In the genomic region with DNA sequence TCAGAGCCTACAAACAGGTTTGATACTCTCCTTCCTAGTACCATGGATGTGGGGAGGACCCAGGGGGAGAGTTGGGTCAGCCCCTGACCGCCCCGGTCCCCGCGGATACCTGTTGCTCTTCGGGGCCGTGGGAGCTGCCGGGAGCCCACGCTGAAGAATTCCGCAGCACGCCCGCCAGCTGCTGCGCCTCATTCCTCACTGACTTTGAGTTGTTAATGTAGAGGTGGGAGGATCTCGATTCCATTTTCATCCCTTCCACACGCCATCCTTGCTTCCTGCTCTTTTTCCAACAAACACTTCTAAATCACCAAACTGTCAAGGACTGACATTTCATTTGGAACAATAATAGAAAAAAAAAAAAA, we compare ENCODE assay signal across 26 cellular contexts.
A peak's percentile ranks its signal among the peaks of the same experiment; 100 is the strongest.
DNase-seq lines count a peak whose midpoint lies in the region; ATAC-seq and TF ChIP-seq lines count a peak whose summit lies in the region.
"Had no signal": no experiment of that assay in that cellular context is flagged by ENCODE, and none has a peak within 500 bp of the region (broad histone marks: within the 10 kb centered on the region; RNA-seq: fewer than 3 reads in every experiment).

No MANE protein-coding gene starts in this region.

- no peak overlapping the region for H4K8ac ChIP-seq in neuronal stem cell (ENCODE audit: low read depth, low read length)

- no peaks in the 10 kb centered on the region for H3K9me3 ChIP-seq in iPS-20b (ENCODE audit: insufficient read depth, low read depth, low read length)
- H3K9me3 ChIP-seq in neuronal stem cell (replicated peaks in 1 of 2; ENCODE audit: control insufficient read depth in 2 of 2, insufficient read depth in 1 of 2, low read depth in 1 of 2, low read length in 2 of 2): peaks cover 0 to 5% of the 10 kb centered on the region in 2 donors
- H3K9me3 ChIP-seq in uterus: no peaks in the 10 kb centered on the region
- H3K9me3 ChIP-seq in stomach: no peaks in the 10 kb centered on the region
- H3K9me3 ChIP-seq: left ventricle myocardium inferior, Peyer's patch had no signal

- peak overlapping the region; percentile 91 for H3K18ac ChIP-seq in neuronal stem cell (ENCODE audit: low read length)

- H3K4me2 ChIP-seq in neuronal stem cell (ENCODE audit: insufficient read depth, low read length, poor library complexity, severe bottlenecking): no peak overlapping the region

- peak overlapping the region; percentile 39 for H2BK5ac ChIP-seq in neuronal stem cell (ENCODE audit: low read length)

- peak overlapping the region; percentile 95 for H2BK12ac ChIP-seq in neuronal stem cell (ENCODE audit: low read length)

- peak overlapping the region; percentile 34 for H3K23ac ChIP-seq in neuronal stem cell (ENCODE audit: low read depth, low read length, poor library complexity)

- H3K27ac ChIP-seq in iPS-20b (ENCODE audit: low read length) (peak overlapping the region; percentile 77), neuronal stem cell (replicated peaks; ENCODE audit: low read length) (peak overlapping the region; percentile 69), uterus (peak overlapping the region; percentile 54 to 57), stomach (no peak overlapping the region)
- H3K27ac ChIP-seq: left ventricle myocardium inferior, Peyer's patch, WERI-Rb-1 had no signal

- no peaks in the 10 kb centered on the region for H3K79me1 ChIP-seq in neuronal stem cell (ENCODE audit: low read depth, low read length)

- H3K27me3 ChIP-seq in iPS-20b (ENCODE audit: insufficient read depth, low read length) (no peaks in the 10 kb centered on the region), neuronal stem cell (ENCODE audit: control insufficient read depth in 3 of 3, insufficient read depth in 3 of 3, low read depth in 1 of 3, low read length in 3 of 3) (no peaks in the 10 kb centered on the region), uterus (no peaks in the 10 kb centered on the region), stomach (no peaks in the 10 kb centered on the region)
- H3K27me3 ChIP-seq: Peyer's patch had no signal

- no peak overlapping the region for H3K4ac ChIP-seq in neuronal stem cell (ENCODE audit: low read length)

- H2BK15ac ChIP-seq in neuronal stem cell (ENCODE audit: low read length): peak overlapping the region; percentile 82

- H3K14ac ChIP-seq in neuronal stem cell (ENCODE audit: low read length): peak overlapping the region; percentile 90

- no peak overlapping the region for H4K91ac ChIP-seq in neuronal stem cell (ENCODE audit: low read depth, low read length, poor library complexity)

- ATAC-seq in left ventricle myocardium superior: no peak
- no peak for ATAC-seq in HG03025 (IDR thresholded peaks at IDR 0.05; ENCODE audit: low FRiP score, unreplicated experiment)
- ATAC-seq: natural killer cell, right cardiac atrium had no signal

- intact Hi-C loops in cardiac septum (cut with DNase I): no loop called here
- intact Hi-C loops in left ventricle myocardium superior (cut with micrococcal nuclease): no loop called here
- intact Hi-C loops in uterus (cut with DNase I; ENCODE audit: low total_unique reads): no loop called here
- intact Hi-C loops in stomach (cut with DNase I; ENCODE audit: low total_unique reads): no loop called here

- H2AFZ ChIP-seq in neuronal stem cell (ENCODE audit: low read length): no peak overlapping the region

- H2AK5ac ChIP-seq in neuronal stem cell (ENCODE audit: low read depth, low read length): peak overlapping the region; percentile 71

- no peak overlapping the region for H2BK120ac ChIP-seq in neuronal stem cell (ENCODE audit: low read depth, low read length)

- H3K4me1 ChIP-seq in iPS-20b (ENCODE audit: insufficient read depth, low read length) (peaks cover 14% of the 10 kb centered on the region; the same call in 1 of the 2 replicates), neuronal stem cell (ENCODE audit: control insufficient read depth in 2 of 2, insufficient read depth in 1 of 2, low read depth in 1 of 2, low read length in 2 of 2) (peaks cover 7 to 8% of the 10 kb centered on the region in 2 donors), uterus (no peaks in the 10 kb centered on the region), stomach (no peaks in the 10 kb centered on the region)
- H3K4me1 ChIP-seq: Peyer's patch had no signal

- TF ChIP-seq CTCF in uterus (IDR thresholded peaks at IDR 0.05): no peak
- TF ChIP-seq CTCF in stomach (IDR thresholded peaks at IDR 0.05): no peak

- peak overlapping the region; percentile 60; the same call in 1 of the 2 replicates for H3K4me3 ChIP-seq in iPS-20b (ENCODE audit: low read length)
- H3K4me3 ChIP-seq in neuronal stem cell (ENCODE audit: low read length in 2 of 2): peak overlapping the region in 1 of 2 donors; percentile 13
- no peak overlapping the region for H3K4me3 ChIP-seq in uterus
- no peak overlapping the region for H3K4me3 ChIP-seq in stomach
- H3K4me3 ChIP-seq: left ventricle myocardium inferior, Peyer's patch had no signal

- H3K9ac ChIP-seq in iPS-20b (ENCODE audit: low read depth, low read length) (no peak overlapping the region; the same call in 1 of the 2 replicates), neuronal stem cell (ENCODE audit: low read depth, low read length, poor library complexity) (no peak overlapping the region)

- TF ChIP-seq POLR2A in uterus (IDR thresholded peaks at IDR 0.05): no peak
- no peak for TF ChIP-seq POLR2A in stomach (IDR thresholded peaks at IDR 0.05)

- H3K36me3 ChIP-seq in iPS-20b (ENCODE audit: insufficient read depth, low read depth, low read length) (peaks cover 54% of the 10 kb centered on the region), neuronal stem cell (replicated peaks in 1 of 2; ENCODE audit: control insufficient read depth in 2 of 2, insufficient read depth in 2 of 2, low read length in 2 of 2) (peaks cover 11 to 70% of the 10 kb centered on the region in 2 donors), uterus (no peaks in the 10 kb centered on the region), stomach (peaks cover 13 to 87% (median 86%) of the 10 kb centered on the region in 4 donors)

- no peak for TF ChIP-seq EP300 in stomach (IDR thresholded peaks at IDR 0.05)

- no CpG with 5 or more reads among the region's 14 CpGs for WGBS in neuronal stem cell (ENCODE audit: extremely low coverage in 2 of 2, insufficient read length in 2 of 2, insufficient replicate concordance in 1 of 2), 2 donors
- 90 to 96% (median 94%) methylated on average over 14 of the region's 14 CpGs for WGBS in stomach, 5 donors

- DNase-seq in cardiac septum (ENCODE audit: low spot score) (peak; percentile 31), left ventricle myocardium superior (no peak), neuronal stem cell (ENCODE audit: low spot score) (no peak), uterus (peak; percentile 24 to 47), stomach (no peak)
- DNase-seq in central memory CD4-positive, alpha-beta T cell: no peak
- DNase-seq: 8988T; activated CD4-positive, alpha-beta T cell treated with anti-CD3 and anti-CD28 coated beads, Interleukin-2, amount 10 ng/mL, durations not matched to agents 24 days and 14 days; activated naive CD4-positive, alpha-beta T cell; activated T-cell treated with anti-CD3 and anti-CD28 coated beads, Interleukin-2, amount 50 U/mL, for 24 hours; CD4-positive, CD25-positive, alpha-beta regulatory T cell; DND-41; effector memory CD4-positive, alpha-beta T cell; erythroblast; left ventricle myocardium inferior; natural killer cell; NCI-H2029 treated with DMSO at 0.1 percent for 48 hours; NCI-H2227 treated with DMSO at 0.1 percent for 48 hours; NCI-H69; right cardiac atrium; stimulated activated naive CD4-positive, alpha-beta T cell; T1000; WERI-Rb-1 had no signal

Comparison
In these comparisons a context has a peak if more than half of its experiments do, and no peak if none do; other contexts are left out.
1. DNase-seq: peak in cardiac septum (single experiment) and uterus (2 of 2); none in left ventricle myocardium superior (single experiment), neuronal stem cell (single experiment), stomach (single experiment) and central memory CD4-positive, alpha-beta T cell (single experiment).
2. H3K27ac ChIP-seq: peak in iPS-20b (single experiment), neuronal stem cell (single experiment) and uterus (2 of 2); none in stomach (0 of 5).